ENCODE assay signal across 15 cellular contexts in the genomic region with DNA sequence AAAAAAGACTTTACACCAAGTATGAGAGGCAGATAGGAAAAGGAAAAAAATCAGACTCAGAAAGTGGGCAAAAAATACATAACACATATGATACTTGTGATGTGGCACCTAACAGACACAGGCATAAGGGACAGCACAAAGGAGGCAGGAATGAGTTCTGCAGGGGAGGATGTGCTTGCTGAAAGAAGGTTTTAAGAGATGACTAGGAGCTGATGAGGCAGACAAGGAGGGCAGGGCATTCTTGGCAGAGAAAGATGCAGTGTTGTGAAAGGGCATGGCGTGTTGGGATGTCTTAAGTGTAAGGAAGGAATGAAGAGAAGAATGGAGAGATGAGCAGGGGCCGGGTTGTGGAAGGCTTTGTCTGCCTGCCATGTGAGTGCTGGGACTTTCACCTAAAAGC. TPM values are rescaled to one million over a fixed set of nuclear protein-coding genes. Genes with fewer than 3 reads are reported as not detected.
A peak's percentile ranks its signal among the peaks of the same experiment; 100 is the strongest.
DNase-seq lines count a peak whose midpoint lies in the region; ATAC-seq, FAIRE-seq and TF ChIP-seq lines count a peak whose summit lies in the region.
"Had no signal": no experiment of that assay in that cellular context is flagged by ENCODE, and none has a peak within 500 bp of the region (broad histone marks: within the 10 kb centered on the region; RNA-seq: fewer than 3 reads in every experiment).

No MANE protein-coding gene starts in this region.

- H3K9me3 Mint-ChIP-seq in progenitor cell of endocrine pancreas (ENCODE audit: low read depth) = no peaks in the 10 kb centered on the region
- H3K9me3 Mint-ChIP-seq: activated naive CD8-positive, alpha-beta T cell treated with anti-CD3 and anti-CD28 coated beads for 36 hours; naive thymus-derived CD8-positive, alpha-beta T cell had no signal

- H4K20me1 ChIP-seq in BLaER1 (no peaks in the 10 kb centered on the region), GM12878 (ENCODE audit: control insufficient read depth, insufficient read depth) (no peaks in the 10 kb centered on the region), keratinocyte (ENCODE audit: control insufficient read depth, extremely low read depth, insufficient read depth, low read length) (no peaks in the 10 kb centered on the region)

- H3K36me3 ChIP-seq in BLaER1 (no peaks in the 10 kb centered on the region), GM12878 (ENCODE audit: control insufficient read depth in 2 of 2, insufficient read depth in 2 of 2, low read length in 1 of 2) (no peaks in the 10 kb centered on the region), keratinocyte (ENCODE audit: control insufficient read depth in 2 of 2, extremely low read depth in 1 of 2, insufficient read depth in 2 of 2, low read length in 2 of 2) (no peaks in the 10 kb centered on the region)

- TF ChIP-seq RAD21 in GM12878 (IDR thresholded peaks at IDR 0.05; ENCODE audit: insufficient read depth, low read depth, low read length) = no peak

- no peak overlapping the region for H3K4me3 Mint-ChIP-seq in progenitor cell of endocrine pancreas (ENCODE audit: low read depth)
- H3K4me3 Mint-ChIP-seq: activated naive CD8-positive, alpha-beta T cell treated with anti-CD3 and anti-CD28 coated beads for 36 hours; naive thymus-derived CD8-positive, alpha-beta T cell had no signal

- H3K4me2 ChIP-seq in BLaER1 (peak overlapping the region; percentile 15; the same call in 1 of the 2 replicates), GM12878 (ENCODE audit: control insufficient read depth, insufficient read depth) (no peak overlapping the region), keratinocyte (ENCODE audit: control insufficient read depth, extremely low read depth, insufficient read depth, low read depth, low read length) (peak overlapping the region; percentile 59)
- H3K4me2 ChIP-seq: KMS-11 had no signal

- intact Hi-C loops in GM12878 (cut with micrococcal nuclease; ENCODE audit: unreplicated experiment) = no loop called here

- H3K27ac Mint-ChIP-seq in progenitor cell of endocrine pancreas = no peak overlapping the region
- H3K27ac Mint-ChIP-seq: activated naive CD8-positive, alpha-beta T cell treated with anti-CD3 and anti-CD28 coated beads for 36 hours; naive thymus-derived CD8-positive, alpha-beta T cell had no signal

- CTCF ChIA-PET in GM12878 (lab: Yijun Ruan, JAX) = interaction anchor here (1.4 to 2.5 kb wide), 2 partner anchors 53 to 229 kb away, joined by 5 to 9 read pairs; no protein-coding TSS in a partner anchor

- H3K9ac ChIP-seq in BLaER1 (no peak overlapping the region), GM12878 (ENCODE audit: control insufficient read depth, insufficient read depth, low read length) (no peak overlapping the region), keratinocyte (ENCODE audit: control insufficient read depth, extremely low read depth, insufficient read depth, low read length) (no peak overlapping the region)
- H3K9ac ChIP-seq: KMS-11 had no signal

- H3K4me1 ChIP-seq in BLaER1 (peaks cover 32% of the 10 kb centered on the region), GM12878 (ENCODE audit: control insufficient read depth, insufficient read depth, low read length) (peaks cover 4% of the 10 kb centered on the region; the same call in 1 of the 2 replicates), keratinocyte (ENCODE audit: control insufficient read depth, extremely low read depth, insufficient read depth, low read length) (peaks cover 7% of the 10 kb centered on the region)

- no peak overlapping the region for H3K4me3 ChIP-seq in BLaER1
- no peak overlapping the region for H3K4me3 ChIP-seq in GM12878
- no peak overlapping the region for H3K4me3 ChIP-seq in keratinocyte (ENCODE audit: control insufficient read depth in 2 of 3, extremely low read depth in 1 of 3, insufficient read depth in 2 of 3, low read depth in 1 of 3, low read length in 3 of 3)

- BruUV-seq in GM12878 (replicated peaks; lab: Mats Ljungman, UMichigan) = no TSS peak

- H3K9me3 ChIP-seq in BLaER1 = no peaks in the 10 kb centered on the region
- no peaks in the 10 kb centered on the region for H3K9me3 ChIP-seq in GM12878 (replicated peaks; ENCODE audit: control insufficient read depth, insufficient read depth, low read length)
- no peaks in the 10 kb centered on the region for H3K9me3 ChIP-seq in keratinocyte (ENCODE audit: control insufficient read depth, low read depth, low read length)

- RAD21 ChIA-PET in GM12878 (lab: Charles Lee; ENCODE audit: unreplicated experiment) = interaction anchor here (0.9 kb wide), 1 partner anchor 66 kb away, joined by 3 read pairs; no protein-coding TSS in a partner anchor

- POLR2A ChIA-PET in GM12878 (lab: Charles Lee) = no interaction called here

- TF ChIP-seq EP300 in GM12878 (IDR thresholded peaks at IDR 0.05; ENCODE audit: borderline replicate concordance in 1 of 2, control insufficient read depth in 1 of 2, low read depth in 2 of 2, low read length in 2 of 2) = no peak

- H3K79me2 ChIP-seq in GM12878 (ENCODE audit: control insufficient read depth, insufficient read depth, low read length) = no peaks in the 10 kb centered on the region
- no peaks in the 10 kb centered on the region for H3K79me2 ChIP-seq in keratinocyte (ENCODE audit: control insufficient read depth, insufficient read depth, low read length)

- no peak for ATAC-seq in GM12878
- no peak for ATAC-seq in HG03457 (IDR thresholded peaks at IDR 0.05; ENCODE audit: unreplicated experiment)
- no peak for ATAC-seq in HG02870 (IDR thresholded peaks at IDR 0.05; ENCODE audit: unreplicated experiment)
- ATAC-seq: naive thymus-derived CD8-positive, alpha-beta T cell; Panc1 had no signal

- SMC1A ChIA-PET in GM12878 (lab: Charles Lee; ENCODE audit: uncharacterized antibody, unreplicated experiment) = interaction anchor here (1.3 to 11.8 kb wide), 2 partner anchors 229 to 233 kb away, joined by 3 to 152 read pairs; no protein-coding TSS in a partner anchor

- FAIRE-seq in GM12878 (lab: Jason Lieb, UNC) (no peak), keratinocyte (lab: Jason Lieb, UNC) (peak; percentile 97)

- H3K36me3 Mint-ChIP-seq in progenitor cell of endocrine pancreas (ENCODE audit: insufficient read depth) = no peaks in the 10 kb centered on the region
- H3K36me3 Mint-ChIP-seq: activated naive CD8-positive, alpha-beta T cell treated with anti-CD3 and anti-CD28 coated beads for 36 hours; naive thymus-derived CD8-positive, alpha-beta T cell had no signal

- DNase-seq in HPDE6-E6E7 (ENCODE audit: extremely low spot score) (peak; percentile 46), GM12878 (ENCODE audit: low read depth, low spot score) (no peak), keratinocyte (ENCODE audit: low read depth, low spot score) (peak; percentile 71), progenitor cell of endocrine pancreas (ENCODE audit: low spot score, unreplicated experiment) (no peak), hypothalamus (lab: John Stamatoyannopoulos, UW) (no peak)
- DNase-seq: activated naive CD8-positive, alpha-beta T cell treated with anti-CD3 and anti-CD28 coated beads for 36 hours; naive thymus-derived CD8-positive, alpha-beta T cell; NCI-H187; NCI-H524 treated with DMSO at 0.1 percent for 48 hours had no signal

- H2AFZ ChIP-seq in GM12878 (ENCODE audit: control insufficient read depth, low read depth, low read length) = peak overlapping the region; percentile 37
- peak overlapping the region; percentile 90 for H2AFZ ChIP-seq in keratinocyte (ENCODE audit: control insufficient read depth, low read length)

- 25% methylated on average over 2 of the region's 2 CpGs for WGBS in GM12878 (ENCODE audit: insufficient coverage, insufficient replicate concordance, low lambda C conversion rate, missing lambda C conversion rate)

- H3K27me3 ChIP-seq in BLaER1 = no peaks in the 10 kb centered on the region
- no peaks in the 10 kb centered on the region for H3K27me3 ChIP-seq in GM12878 (replicated peaks in 1 of 2; ENCODE audit: control insufficient read depth in 2 of 2, insufficient read depth in 2 of 2, low read length in 1 of 2)
- no peaks in the 10 kb centered on the region for H3K27me3 ChIP-seq in keratinocyte (ENCODE audit: control insufficient read depth, extremely low read depth, insufficient read depth, low read length)

- H3K27ac ChIP-seq in BLaER1 = no peak overlapping the region
- H3K27ac ChIP-seq in GM12878 (ENCODE audit: control insufficient read depth, insufficient read depth) = no peak overlapping the region
- H3K27ac ChIP-seq in keratinocyte (ENCODE audit: control insufficient read depth, insufficient read depth, low read length) = peak overlapping the region; percentile 68
- H3K27ac ChIP-seq: C4-2B, KMS-11 had no signal

- dilution Hi-C loops in keratinocyte (cut with MboI; ENCODE audit: extremely low pct_ligation_motif_present, low sequenced_read_pairs) = no loop called here

- H3K4me1 Mint-ChIP-seq in progenitor cell of endocrine pancreas (ENCODE audit: low read depth) = no peaks in the 10 kb centered on the region
- H3K4me1 Mint-ChIP-seq: activated naive CD8-positive, alpha-beta T cell treated with anti-CD3 and anti-CD28 coated beads for 36 hours had no signal

- TF ChIP-seq POLR2A in GM12878 (IDR thresholded peaks at IDR 0.05; ENCODE audit: low read depth, low read length) = no peak

- TF ChIP-seq CTCF in GM12878 (IDR thresholded peaks at IDR 0.05 in 2 of 3, conservative IDR thresholded peaks at IDR 0.05 in 1 of 3; ENCODE audit: control insufficient read depth in 2 of 3, extremely low read depth in 1 of 3, insufficient read depth in 1 of 3, low read depth in 3 of 3, low read length in 3 of 3) (no peak), keratinocyte (optimal IDR thresholded peaks at IDR 0.05 in 1 of 3, IDR thresholded peaks at IDR 0.05 in 1 of 3, conservative IDR thresholded peaks at IDR 0.05 in 1 of 3; ENCODE audit: extremely low read depth in 1 of 3, insufficient read depth in 2 of 3, low read length in 3 of 3) (no peak), progenitor cell of endocrine pancreas (IDR thresholded peaks at IDR 0.05; ENCODE audit: unreplicated experiment) (no peak)

- H3K9me1 ChIP-seq in keratinocyte (ENCODE audit: control insufficient read depth, extremely low read depth, insufficient read depth, low read length) = no peaks in the 10 kb centered on the region

- H3K27me3 Mint-ChIP-seq in progenitor cell of endocrine pancreas = peaks cover 3% of the 10 kb centered on the region
- H3K27me3 Mint-ChIP-seq: activated naive CD8-positive, alpha-beta T cell treated with anti-CD3 and anti-CD28 coated beads for 36 hours had no signal

- in situ Hi-C loops in GM12878 (cut with MboI) = no loop called here

RNA-seq across cellular contexts. Expression of a gene that starts 49.7 kb away (rescaled TPM):
- total RNA-seq in GM12878 (2013; cell fraction: nucleolus; rRNA removed) = 30.9 and 31.7 TPM in 2 replicates
- total RNA-seq in GM12878 (2014; rRNA removed) = 18.8 and 23.4 TPM in 2 replicates
- 22.7 and 23.7 TPM in 2 replicates for total RNA-seq in GM12878 (2014; rRNA removed; fragmentation: Illumina TruSeq; extraction: Trizol)
- 41.4 and 42.3 TPM in 2 replicates for total RNA-seq in GM12878 (2021)
- 4.3 TPM for polyA plus RNA-seq in GM12878 (2011; ENCODE audit: low read depth)
- 5.1 and 8.5 TPM in 2 replicates for polyA plus RNA-seq in GM12878 (2011; rRNA removed)
- 2.9 and 3.0 TPM in 2 replicates for polyA plus RNA-seq in GM12878 (2011; cell fraction: cytosol; rRNA removed)
- polyA plus RNA-seq in GM12878 (2011; cell fraction: nucleus; rRNA removed) = 2.9 and 3.5 TPM in 2 replicates
- 8.9 and 12.0 TPM in 2 replicates for polyA plus RNA-seq in GM12878 (2012)
- 17.5 and 36.2 TPM in 2 replicates for polyA plus RNA-seq in GM12878 (2014; fragmentation: Illumina TruSeq; extraction: Trizol)
- polyA plus RNA-seq in GM12878 (2014; fragmentation: Nextera tagmentation; extraction: Ambion mirVana) = 10 to 100 TPM in 1 of 2 experiments, 1 to 10 TPM in 1; 9.3 to 17.6 TPM
- 14.5 and 16.2 TPM in 2 replicates for polyA plus RNA-seq in GM12878 (2014; rRNA removed)
- polyA plus RNA-seq in GM12878 (2016; fragmentation: Nextera tagmentation; extraction: Ambion mirVana) = 10 to 100 TPM; 26.5 to 32.3 TPM
- polyA minus RNA-seq in GM12878 (2011; rRNA and poly(A)+ RNA removed) = 8.7 and 11.3 TPM in 2 replicates
- polyA minus RNA-seq in GM12878 (2011; cell fraction: cytosol; rRNA and poly(A)+ RNA removed) = 2.1 and 2.4 TPM in 2 replicates
- polyA minus RNA-seq in GM12878 (2011; cell fraction: nucleus; rRNA and poly(A)+ RNA removed) = 4.4 and 6.9 TPM in 2 replicates
- 41.9 to 106 TPM (median 52.5 TPM) in 3 replicates for polyA plus RNA-seq in keratinocyte
- 43.2 TPM for polyA plus RNA-seq in keratinocyte (2011; ENCODE audit: low read depth)
- polyA plus RNA-seq in keratinocyte (2011; cell fraction: cytosol; rRNA removed) = 27.5 and 70.7 TPM in 2 replicates
- 63.9 and 77.4 TPM in 2 replicates for polyA plus RNA-seq in keratinocyte (2011; cell fraction: nucleus; rRNA removed)
- 33.8 and 66.2 TPM in 2 replicates for polyA plus RNA-seq in keratinocyte (2012; ENCODE audit: low replicate concordance)
- polyA minus RNA-seq in keratinocyte = 50.2 to 103 TPM (median 66.3 TPM) in 3 replicates
- 32.8 TPM for polyA minus RNA-seq in keratinocyte (2011; cell fraction: cytosol; rRNA and poly(A)+ RNA removed)
- 62.8 and 110 TPM in 2 replicates for polyA minus RNA-seq in keratinocyte (2011; cell fraction: nucleus; rRNA and poly(A)+ RNA removed)
- 0.46 and 0.53 TPM in 2 replicates for total RNA-seq in progenitor cell of endocrine pancreas

RNA-seq across cellular contexts. Expression of a gene that starts 50.1 kb away (rescaled TPM):
- total RNA-seq in GM12878 (2013; cell fraction: nucleolus; rRNA removed) = 1.5 and 1.8 TPM in 2 replicates
- total RNA-seq in GM12878 (2014; rRNA removed) (0.54 and 0.56 TPM in 2 replicates), GM12878 (2014; rRNA removed; fragmentation: Illumina TruSeq; extraction: Trizol) (0.76 and 0.97 TPM in 2 replicates), GM12878 (2021) (0.45 and 0.46 TPM in 2 replicates), progenitor cell of endocrine pancreas (2.5 and 3.3 TPM in 2 replicates)
- not detected for polyA plus RNA-seq in GM12878 (2011; ENCODE audit: low read depth)
- polyA plus RNA-seq in GM12878 (2011; rRNA removed) (0.20 and 0.39 TPM in 2 replicates), GM12878 (2014; fragmentation: Illumina TruSeq; extraction: Trizol) (0.41 and 0.63 TPM in 2 replicates), GM12878 (2014; fragmentation: Nextera tagmentation; extraction: Ambion mirVana) (under 1 TPM; 0.24 to 0.31 TPM), GM12878 (2014; rRNA removed) (0.50 and 0.53 TPM in 2 replicates), GM12878 (2016; fragmentation: Nextera tagmentation; extraction: Ambion mirVana) (1 to 10 TPM in 1 of 2 experiments, under 1 TPM in 1; 0.46 to 1.6 TPM), keratinocyte (0.10 to 0.21 TPM (median 0.12 TPM) in 3 replicates)
- polyA plus RNA-seq in GM12878 (2011; cell fraction: cytosol; rRNA removed) = 0.03 and 0.12 TPM in 2 replicates
- polyA plus RNA-seq in GM12878 (2011; cell fraction: nucleus; rRNA removed) = 0.07 and 0.22 TPM in 2 replicates
- 0.13 TPM in 1 of 2 replicates, not detected in the other for polyA plus RNA-seq in GM12878 (2012)
- polyA minus RNA-seq in GM12878 (2011; rRNA and poly(A)+ RNA removed) = 0.07 TPM in 1 of 2 replicates, not detected in the other
- not detected in 2 replicates for polyA minus RNA-seq in GM12878 (2011; cell fraction: cytosol; rRNA and poly(A)+ RNA removed)
- polyA minus RNA-seq in GM12878 (2011; cell fraction: nucleus; rRNA and poly(A)+ RNA removed) = 0.48 and 0.67 TPM in 2 replicates
- 0.17 TPM for polyA plus RNA-seq in keratinocyte (2011; ENCODE audit: low read depth)
- polyA plus RNA-seq in keratinocyte (2011; cell fraction: cytosol; rRNA removed) = 0.06 and 0.13 TPM in 2 replicates
- polyA plus RNA-seq in keratinocyte (2011; cell fraction: nucleus; rRNA removed) = 0.23 and 0.27 TPM in 2 replicates
- polyA plus RNA-seq in keratinocyte (2012; ENCODE audit: low replicate concordance) = 0.08 and 0.18 TPM in 2 replicates
- polyA minus RNA-seq in keratinocyte = 0.06 to 0.20 TPM in 2 of 3 replicates, not detected in the other
- polyA minus RNA-seq in keratinocyte (2011; cell fraction: cytosol; rRNA and poly(A)+ RNA removed) = not detected
- 0.39 TPM in 1 of 2 replicates, not detected in the other for polyA minus RNA-seq in keratinocyte (2011; cell fraction: nucleus; rRNA and poly(A)+ RNA removed)

RNA-seq across cellular contexts. Expression of a gene that starts 50.3 kb away (rescaled TPM):
- total RNA-seq in GM12878 (2013; cell fraction: nucleolus; rRNA removed) = 39.3 and 40.2 TPM in 2 replicates
- total RNA-seq in GM12878 (2014; rRNA removed) (17.1 and 22.1 TPM in 2 replicates), GM12878 (2014; rRNA removed; fragmentation: Illumina TruSeq; extraction: Trizol) (17.9 and 19.8 TPM in 2 replicates), GM12878 (2021) (12.8 TPM in 2 replicates), progenitor cell of endocrine pancreas (31.7 and 32.6 TPM in 2 replicates)
- polyA plus RNA-seq in GM12878 (2011; ENCODE audit: low read depth) = 4.6 TPM
- polyA plus RNA-seq in GM12878 (2011; rRNA removed) (21.7 and 36.3 TPM in 2 replicates), GM12878 (2014; fragmentation: Illumina TruSeq; extraction: Trizol) (13.8 and 16.9 TPM in 2 replicates), GM12878 (2014; fragmentation: Nextera tagmentation; extraction: Ambion mirVana) (10 to 100 TPM in 1 of 2 experiments, 1 to 10 TPM in 1; 9.5 to 11.0 TPM), GM12878 (2014; rRNA removed) (10.5 and 11.5 TPM in 2 replicates), GM12878 (2016; fragmentation: Nextera tagmentation; extraction: Ambion mirVana) (10 to 100 TPM; 18.3 to 18.9 TPM), keratinocyte (23.5 to 44.4 TPM (median 28.2 TPM) in 3 replicates)
- polyA plus RNA-seq in GM12878 (2011; cell fraction: cytosol; rRNA removed) = 6.7 TPM in 2 replicates
- 11.5 and 16.9 TPM in 2 replicates for polyA plus RNA-seq in GM12878 (2011; cell fraction: nucleus; rRNA removed)
- polyA plus RNA-seq in GM12878 (2012) = 8.0 and 11.0 TPM in 2 replicates
- polyA minus RNA-seq in GM12878 (2011; rRNA and poly(A)+ RNA removed) = 14.1 and 14.8 TPM in 2 replicates
- 7.8 and 10.2 TPM in 2 replicates for polyA minus RNA-seq in GM12878 (2011; cell fraction: cytosol; rRNA and poly(A)+ RNA removed)
- polyA minus RNA-seq in GM12878 (2011; cell fraction: nucleus; rRNA and poly(A)+ RNA removed) = 18.7 and 32.4 TPM in 2 replicates
- polyA plus RNA-seq in keratinocyte (2011; ENCODE audit: low read depth) = 13.7 TPM
- 18.6 and 35.5 TPM in 2 replicates for polyA plus RNA-seq in keratinocyte (2011; cell fraction: cytosol; rRNA removed)
- polyA plus RNA-seq in keratinocyte (2011; cell fraction: nucleus; rRNA removed) = 34.0 and 42.9 TPM in 2 replicates
- 22.1 and 24.0 TPM in 2 replicates for polyA plus RNA-seq in keratinocyte (2012; ENCODE audit: low replicate concordance)
- 5.1 to 23.7 TPM (median 18.7 TPM) in 3 replicates for polyA minus RNA-seq in keratinocyte
- 25.3 TPM for polyA minus RNA-seq in keratinocyte (2011; cell fraction: cytosol; rRNA and poly(A)+ RNA removed)
- polyA minus RNA-seq in keratinocyte (2011; cell fraction: nucleus; rRNA and poly(A)+ RNA removed) = 20.8 and 45.2 TPM in 2 replicates

Comparison
In these comparisons a context has a peak if more than half of its experiments do, and no peak if none do; other contexts are left out.
1. DNase-seq: peak in HPDE6-E6E7 (single experiment) and keratinocyte (single experiment); none in GM12878 (single experiment), progenitor cell of endocrine pancreas (single experiment) and hypothalamus (0 of 51).
2. RNA of a gene that starts 49.7 kb away (total RNA-seq): 18.8 to 42.3 TPM in GM12878; 0.46 to 0.53 TPM in progenitor cell of endocrine pancreas; every median in the first group is over 10 times any median in the second.